ENCODE assay signal across 17 cellular contexts in genomic region chr4:185221491-185221890, GRCh38. TPM values are rescaled to one million over a fixed set of nuclear protein-coding genes. Genes with fewer than 3 reads are reported as not detected.
DNase-seq lines count a peak whose midpoint lies in the region; ATAC-seq, FAIRE-seq and TF ChIP-seq lines count a peak whose summit lies in the region.
"Had no signal": no experiment of that assay in that cellular context is flagged by ENCODE, and none has a peak within 500 bp of the region (broad histone marks: within the 10 kb centered on the region; RNA-seq: fewer than 3 reads in every experiment).

No MANE protein-coding gene starts in this region.

- ATAC-seq in GM23338 = no peak
- ATAC-seq in HepG2 = no peak
- no peak for ATAC-seq in HG02884 (IDR thresholded peaks at IDR 0.05; ENCODE audit: unreplicated experiment)
- ATAC-seq in HG02973 (IDR thresholded peaks at IDR 0.05; ENCODE audit: unreplicated experiment) = no peak

- WGBS in HepG2 (ENCODE audit: low lambda C conversion rate) = 90% methylated on average over 2 of the region's 2 CpGs
- WGBS in testis, 2 donors = 49 to 55% methylated on average over 2 of the region's 2 CpGs

- H3K9ac ChIP-seq in astrocyte (ENCODE audit: low read length) = no peak overlapping the region
- no peak overlapping the region for H3K9ac ChIP-seq in HepG2 (ENCODE audit: insufficient read depth, low read depth, low read length)
- H3K9ac ChIP-seq: BLaER1 had no signal

- H3K9me3 Mint-ChIP-seq in GM23338 = no peaks in the 10 kb centered on the region; the same call in 2 of the 3 replicates
- H3K9me3 Mint-ChIP-seq in astrocyte (ENCODE audit: unreplicated experiment) = no peaks in the 10 kb centered on the region
- H3K9me3 Mint-ChIP-seq: CD8-positive, alpha-beta memory T cell had no signal

- H3K79me2 ChIP-seq in GM23338 (replicated peaks; ENCODE audit: insufficient read depth) (peaks cover 70% of the 10 kb centered on the region), astrocyte (ENCODE audit: insufficient read depth, low read length) (peaks cover 82% of the 10 kb centered on the region), HepG2 (ENCODE audit: insufficient read depth, low read length) (peaks cover 64% of the 10 kb centered on the region)

- CTCF ChIA-PET in HepG2 (lab: Yijun Ruan, JAX; ENCODE audit: low intra/inter-chr PET ratio, low total read pairs) = no interaction called here

- peak; percentile 9 for FAIRE-seq in astrocyte (lab: Jason Lieb, UNC)
- FAIRE-seq in HepG2 (lab: Jason Lieb, UNC) = no peak

- H3K4me1 Mint-ChIP-seq in GM23338 = peaks cover 26% of the 10 kb centered on the region
- peaks cover 32% of the 10 kb centered on the region for H3K4me1 Mint-ChIP-seq in astrocyte (ENCODE audit: low read depth, unreplicated experiment)

- H3K36me3 Mint-ChIP-seq in GM23338 (ENCODE audit: low read depth) = no peaks in the 10 kb centered on the region; the same call in 2 of the 3 replicates
- peaks cover 3% of the 10 kb centered on the region for H3K36me3 Mint-ChIP-seq in astrocyte (ENCODE audit: low read depth, unreplicated experiment)

- POLR2A ChIA-PET in HepG2 (lab: Yijun Ruan, JAX) = no interaction called here

- no peaks in the 10 kb centered on the region for H3K27me3 Mint-ChIP-seq in GM23338 (ENCODE audit: insufficient read depth, low read depth, poor library complexity)
- no peaks in the 10 kb centered on the region for H3K27me3 Mint-ChIP-seq in astrocyte (ENCODE audit: low read depth, unreplicated experiment)

- H3K4me3 Mint-ChIP-seq in GM23338 (no peak overlapping the region), astrocyte (ENCODE audit: unreplicated experiment) (no peak overlapping the region)
- H3K4me3 Mint-ChIP-seq: CD8-positive, alpha-beta memory T cell had no signal

- 0 out of 2 replicates have a peak, but pooled peaks cover 6% of the 10 kb centered on the region for H3F3A ChIP-seq in GM23338 (replicated peaks; ENCODE audit: low read depth)

- no TSS peak for BruUV-seq in HepG2 (replicated peaks; lab: Mats Ljungman, UMichigan)

- peaks cover 15% of the 10 kb centered on the region for H3K4me1 ChIP-seq in GM23338 (ENCODE audit: insufficient read depth)
- H3K4me1 ChIP-seq in astrocyte (ENCODE audit: insufficient read depth, low read length) = peaks cover 25% of the 10 kb centered on the region
- H3K4me1 ChIP-seq in HepG2 (ENCODE audit: insufficient read depth, low read length) = peaks cover 24% of the 10 kb centered on the region
- H3K4me1 ChIP-seq in testis = peaks cover 41% of the 10 kb centered on the region
- H3K4me1 ChIP-seq: Peyer's patch had no signal

- no peak for TF ChIP-seq POLR2A in HepG2 (IDR thresholded peaks at IDR 0.05; ENCODE audit: insufficient read depth in 1 of 2, low read depth in 2 of 2, low read length in 2 of 2)
- TF ChIP-seq POLR2A in testis (IDR thresholded peaks at IDR 0.05) = no peak

- TF ChIP-seq EP300 in HepG2 (IDR thresholded peaks at IDR 0.05; ENCODE audit: low read depth in 2 of 2, low read length in 2 of 2) = no peak
- no peak for TF ChIP-seq EP300 in HepG2 (CRISPR knock-in tag; IDR thresholded peaks at IDR 0.05; ENCODE audit: borderline replicate concordance)

- H4K20me1 ChIP-seq in GM23338 (replicated peaks; ENCODE audit: insufficient read depth) (no peaks in the 10 kb centered on the region; the same call in 1 of the 2 replicates), astrocyte (ENCODE audit: insufficient read depth, low read length) (peaks cover 52% of the 10 kb centered on the region), HepG2 (ENCODE audit: insufficient read depth, low read length) (peaks cover 12% of the 10 kb centered on the region; the same call in 1 of the 2 replicates)

- intact Hi-C loops in HepG2 (cut with micrococcal nuclease; ENCODE audit: unreplicated experiment) = no loop called here
- intact Hi-C loops in testis (cut with DNase I; ENCODE audit: low total_unique reads) = no loop called here

- no peak for TF ChIP-seq RAD21 in HepG2 (CRISPR knock-in tag; IDR thresholded peaks at IDR 0.05)

- H2AFZ ChIP-seq in GM23338 (no peak overlapping the region), astrocyte (ENCODE audit: low read depth, low read length) (no peak overlapping the region), HepG2 (ENCODE audit: low read length) (no peak overlapping the region)

- H3K27ac ChIP-seq in GM23338 (ENCODE audit: low read depth) (no peak overlapping the region), astrocyte (ENCODE audit: low read depth, low read length) (no peak overlapping the region), HepG2 (ENCODE audit: extremely low read length, insufficient read depth, low read length) (no peak overlapping the region), testis (peak overlapping the region; percentile 50 to 80)
- H3K27ac ChIP-seq: BLaER1, Peyer's patch had no signal

- H3K27ac Mint-ChIP-seq in GM23338 (0 out of 2 replicates have a peak overlapping the region, but pooled peaks have one; percentile 1), astrocyte (ENCODE audit: unreplicated experiment) (peak overlapping the region; percentile 22)

- DNase-seq in GM23338 (ENCODE audit: low spot score) = no peak
- DNase-seq in astrocyte (ENCODE audit: low read depth) = no peak
- no peak for DNase-seq in HepG2 (ENCODE audit: low spot score)
- no peak for DNase-seq in testis
- no peak for DNase-seq in DMS53 treated with DMSO at 0.1 percent for 48 hours (lab: John Stamatoyannopoulos, UW; ENCODE audit: unreplicated experiment)
- DNase-seq: CD8-positive, alpha-beta memory T cell; HCEC 1CT; MG63; NCI-H1092 treated with DMSO at 0.1 percent for 48 hours; NCI-H1694; NCI-H446; NCI-H774; Peyer's patch; SHP77 had no signal

- in situ Hi-C loops in HepG2 (cut with HindIII; ENCODE audit: extremely low pct_ligation_motif_present, low pct_unique_long_range_greater_than_20kb) = no loop called here

- no peaks in the 10 kb centered on the region for H3K36me3 ChIP-seq in GM23338 (ENCODE audit: insufficient read depth)
- no peaks in the 10 kb centered on the region for H3K36me3 ChIP-seq in astrocyte (ENCODE audit: insufficient read depth, low read length)
- peaks cover 0 to 2% of the 10 kb centered on the region in 2 experiments; a peak in 1 of 5 replicates for H3K36me3 ChIP-seq in HepG2 (replicated peaks in 1 of 2; ENCODE audit: control insufficient read depth in 1 of 2, insufficient read depth in 2 of 2, low read length in 2 of 2)
- no peaks in the 10 kb centered on the region for H3K36me3 ChIP-seq in testis (ENCODE audit: low read depth, missing control alignments)
- H3K36me3 ChIP-seq: MG63, Peyer's patch had no signal

- H3K9me3 ChIP-seq in astrocyte (ENCODE audit: insufficient read depth, low read depth, low read length) = no peaks in the 10 kb centered on the region
- no peaks in the 10 kb centered on the region for H3K9me3 ChIP-seq in HepG2 (ENCODE audit: low read length)
- H3K9me3 ChIP-seq in testis = no peaks in the 10 kb centered on the region
- H3K9me3 ChIP-seq: MG63, Peyer's patch had no signal

- no peaks in the 10 kb centered on the region for H3K27me3 ChIP-seq in GM23338 (ENCODE audit: insufficient read depth)
- H3K27me3 ChIP-seq in astrocyte (ENCODE audit: insufficient read depth, low read length) = no peaks in the 10 kb centered on the region
- H3K27me3 ChIP-seq in HepG2 (ENCODE audit: control insufficient read depth in 1 of 2, insufficient read depth in 2 of 2, low read length in 2 of 2) = no peaks in the 10 kb centered on the region
- H3K27me3 ChIP-seq in testis = no peaks in the 10 kb centered on the region
- H3K27me3 ChIP-seq: BLaER1, MG63, Peyer's patch had no signal

- TF ChIP-seq CTCF in GM23338 (conservative IDR thresholded peaks at IDR 0.05; ENCODE audit: low read depth in 2 of 2) = no peak
- no peak for TF ChIP-seq CTCF in astrocyte (IDR thresholded peaks at IDR 0.05; ENCODE audit: insufficient read depth, low read depth, low read length)
- TF ChIP-seq CTCF in HepG2 (CRISPR knock-in tag; IDR thresholded peaks at IDR 0.05) = no peak
- TF ChIP-seq CTCF in testis (IDR thresholded peaks at IDR 0.05) = no peak

- no peak overlapping the region for H3K4me2 ChIP-seq in GM23338
- H3K4me2 ChIP-seq in astrocyte (ENCODE audit: low read length) = peak overlapping the region; percentile 4
- no peak overlapping the region for H3K4me2 ChIP-seq in HepG2 (ENCODE audit: low read depth, low read length)
- H3K4me2 ChIP-seq: BLaER1 had no signal

- H3K4me3 ChIP-seq in GM23338 (no peak overlapping the region), astrocyte (ENCODE audit: insufficient read depth, low read depth, low read length) (no peak overlapping the region), HepG2 (replicated peaks in 1 of 3; ENCODE audit: insufficient read depth in 1 of 3, low read depth in 2 of 3, low read length in 3 of 3) (no peak overlapping the region), testis (no peak overlapping the region)
- H3K4me3 ChIP-seq: BLaER1, MG63, Peyer's patch had no signal

- H3K9me2 ChIP-seq in GM23338 (ENCODE audit: insufficient read depth) = no peaks in the 10 kb centered on the region

RNA-seq across cellular contexts. Expression of gene SNX25, which starts 12.1 kb away (rescaled TPM):
- total RNA-seq in GM23338 (2014; rRNA removed; shearing (Covaris generic)) = 17.7 and 25.0 TPM in 2 replicates
- polyA plus RNA-seq in GM23338 (2016; fragmentation: Nextera tagmentation; extraction: Ambion mirVana) (6.9 TPM in 2 replicates), HepG2 (2011; rRNA removed) (21.2 and 23.5 TPM in 2 replicates), testis (ENCODE audit: insufficient read depth, low read depth, low replicate concordance) (20.2 TPM)
- total RNA-seq in astrocyte (29.2 and 29.5 TPM in 2 replicates), HepG2 (2016; rRNA removed; fragmentation: Illumina TruSeq; extraction: Trizol) (19.7 and 23.4 TPM in 2 replicates), testis (10 to 100 TPM; 45.0 to 50.5 TPM)
- total RNA-seq in HepG2 (2016; cell fraction: cytosol; rRNA removed; fragmentation: Illumina TruSeq; extraction: Trizol; ENCODE audit: low read depth) = 116 and 134 TPM in 2 replicates
- total RNA-seq in HepG2 (2016; cell fraction: insoluble cytoplasmic fraction; rRNA removed; fragmentation: Illumina TruSeq; extraction: Trizol) = 18.7 and 25.1 TPM in 2 replicates
- total RNA-seq in HepG2 (2016; cell fraction: membrane; rRNA removed; fragmentation: Illumina TruSeq; extraction: Trizol) = 50.6 and 53.0 TPM in 2 replicates
- total RNA-seq in HepG2 (2016; cell fraction: nucleus; rRNA removed; fragmentation: Illumina TruSeq; extraction: Trizol) = 24.7 and 25.8 TPM in 2 replicates
- polyA plus RNA-seq in HepG2 (2011; cell fraction: cytosol; rRNA removed) = 6.4 and 11.9 TPM in 2 replicates
- polyA plus RNA-seq in HepG2 (2011; cell fraction: nucleus; rRNA removed) = 11.8 and 16.0 TPM in 2 replicates
- 23.5 and 24.1 TPM in 2 replicates for polyA plus RNA-seq in HepG2 (2012)
- 5.2 and 5.6 TPM in 2 replicates for polyA plus RNA-seq in HepG2 (2016; cell fraction: cytosol; fragmentation: Illumina TruSeq; extraction: Trizol; ENCODE audit: low read depth)
- 15.3 and 15.6 TPM in 2 replicates for polyA plus RNA-seq in HepG2 (2016; cell fraction: insoluble cytoplasmic fraction; fragmentation: Illumina TruSeq; extraction: Trizol; ENCODE audit: low read depth)
- polyA plus RNA-seq in HepG2 (2016; cell fraction: membrane; fragmentation: Illumina TruSeq; extraction: Trizol; ENCODE audit: low read depth) = 11.4 and 12.9 TPM in 2 replicates
- polyA plus RNA-seq in HepG2 (2016; cell fraction: nucleus; fragmentation: Illumina TruSeq; extraction: Trizol; ENCODE audit: insufficient read depth, low read depth) = 22.3 and 22.4 TPM in 2 replicates
- polyA minus RNA-seq in HepG2 (2011; rRNA and poly(A)+ RNA removed; ENCODE audit: low replicate concordance) = 32.3 and 43.0 TPM in 2 replicates
- polyA minus RNA-seq in HepG2 (2011; cell fraction: cytosol; rRNA and poly(A)+ RNA removed) = 21.2 and 26.6 TPM in 2 replicates
- 47.5 and 59.8 TPM in 2 replicates for polyA minus RNA-seq in HepG2 (2011; cell fraction: nucleus; rRNA and poly(A)+ RNA removed)

RNA-seq across cellular contexts. Expression of gene CFAP97, which starts 17.7 kb away (rescaled TPM):
- total RNA-seq in GM23338 (2014; rRNA removed; shearing (Covaris generic)) = 37.7 and 38.4 TPM in 2 replicates
- polyA plus RNA-seq in GM23338 (2016; fragmentation: Nextera tagmentation; extraction: Ambion mirVana) (59.2 and 73.3 TPM in 2 replicates), HepG2 (2011; rRNA removed) (22.6 and 32.1 TPM in 2 replicates), testis (ENCODE audit: insufficient read depth, low read depth, low replicate concordance) (59.7 TPM)
- total RNA-seq in astrocyte (22.1 and 22.7 TPM in 2 replicates), HepG2 (2016; rRNA removed; fragmentation: Illumina TruSeq; extraction: Trizol) (44.4 and 67.9 TPM in 2 replicates), testis (10 to 100 TPM; 49.4 to 54.5 TPM)
- 10.4 and 12.7 TPM in 2 replicates for total RNA-seq in HepG2 (2016; cell fraction: cytosol; rRNA removed; fragmentation: Illumina TruSeq; extraction: Trizol; ENCODE audit: low read depth)
- 44.5 and 66.3 TPM in 2 replicates for total RNA-seq in HepG2 (2016; cell fraction: insoluble cytoplasmic fraction; rRNA removed; fragmentation: Illumina TruSeq; extraction: Trizol)
- total RNA-seq in HepG2 (2016; cell fraction: membrane; rRNA removed; fragmentation: Illumina TruSeq; extraction: Trizol) = 34.3 and 42.9 TPM in 2 replicates
- 29.7 and 33.6 TPM in 2 replicates for total RNA-seq in HepG2 (2016; cell fraction: nucleus; rRNA removed; fragmentation: Illumina TruSeq; extraction: Trizol)
- 11.1 and 19.6 TPM in 2 replicates for polyA plus RNA-seq in HepG2 (2011; cell fraction: cytosol; rRNA removed)
- 8.6 and 13.8 TPM in 2 replicates for polyA plus RNA-seq in HepG2 (2011; cell fraction: nucleus; rRNA removed)
- polyA plus RNA-seq in HepG2 (2012) = 26.2 and 40.6 TPM in 2 replicates
- polyA plus RNA-seq in HepG2 (2016; cell fraction: cytosol; fragmentation: Illumina TruSeq; extraction: Trizol; ENCODE audit: low read depth) = 3.5 and 4.6 TPM in 2 replicates
- polyA plus RNA-seq in HepG2 (2016; cell fraction: insoluble cytoplasmic fraction; fragmentation: Illumina TruSeq; extraction: Trizol; ENCODE audit: low read depth) = 49.3 and 51.9 TPM in 2 replicates
- polyA plus RNA-seq in HepG2 (2016; cell fraction: membrane; fragmentation: Illumina TruSeq; extraction: Trizol; ENCODE audit: low read depth) = 14.3 and 17.2 TPM in 2 replicates
- polyA plus RNA-seq in HepG2 (2016; cell fraction: nucleus; fragmentation: Illumina TruSeq; extraction: Trizol; ENCODE audit: insufficient read depth, low read depth) = 25.5 and 26.7 TPM in 2 replicates
- polyA minus RNA-seq in HepG2 (2011; rRNA and poly(A)+ RNA removed; ENCODE audit: low replicate concordance) = 9.1 and 15.6 TPM in 2 replicates
- 25.9 and 35.6 TPM in 2 replicates for polyA minus RNA-seq in HepG2 (2011; cell fraction: cytosol; rRNA and poly(A)+ RNA removed)
- 51.6 and 68.6 TPM in 2 replicates for polyA minus RNA-seq in HepG2 (2011; cell fraction: nucleus; rRNA and poly(A)+ RNA removed)

Comparison
In these comparisons a context has a peak if more than half of its experiments do, and no peak if none do; other contexts are left out.
1. H3K27ac ChIP-seq: peak in testis (2 of 2); none in GM23338 (single experiment), astrocyte (single experiment) and HepG2 (single experiment).